In genomic region chr19:17283504-17283996, GRCh38 we compare ENCODE assay signal across 17 cellular contexts. TPM values are rescaled to one million over a fixed set of nuclear protein-coding genes. Genes with fewer than 3 reads are reported as not detected.
DNase-seq lines count a peak whose midpoint lies in the region; ATAC-seq, FAIRE-seq and TF ChIP-seq lines count a peak whose summit lies in the region.
"Had no signal": no experiment of that assay in that cellular context is flagged by ENCODE, and none has a peak within 500 bp of the region (broad histone marks: within the 10 kb centered on the region; RNA-seq: fewer than 3 reads in every experiment).

No MANE protein-coding gene starts in this region.

- no peak overlapping the region for H3K9ac ChIP-seq in K562 (ENCODE audit: insufficient read depth in 1 of 2, low read depth in 2 of 2, low read length in 2 of 2)
- H3K9ac ChIP-seq in neural progenitor cell, result no peak overlapping the region

- H3K4me1 ChIP-seq in K562 (replicated peaks in 1 of 2; ENCODE audit: control insufficient read depth in 2 of 2, insufficient read depth in 2 of 2, low read length in 2 of 2) (peaks cover 2 to 38% of the 10 kb centered on the region in 2 experiments), neural progenitor cell (no peaks in the 10 kb centered on the region)

- H3K27me3 ChIP-seq in K562 (ENCODE audit: control insufficient read depth in 2 of 2, insufficient read depth in 2 of 2, low read length in 2 of 2), result no peaks in the 10 kb centered on the region
- H3K27me3 ChIP-seq in neural progenitor cell, result peaks cover 18% of the 10 kb centered on the region

- in situ Hi-C loops in K562 (cut with MboI), result no loop called here

- no peak for ATAC-seq in T-cell (replicated peaks in 1 of 4)
- no peak for ATAC-seq in K562
- no peak for ATAC-seq in GM21576 (IDR thresholded peaks at IDR 0.05; ENCODE audit: unreplicated experiment)

- DNase-seq in T-helper 2 cell treated with Interferon-gamma antibody and Interleukin-4, amounts not matched to agents 5 μg/mL and 100 μg/mL, for 36 hours (ENCODE audit: low spot score), result no peak
- no peak for DNase-seq in T-helper 2 cell
- DNase-seq in T-cell, result no peak
- DNase-seq in K562 (ENCODE audit: extremely low read depth in 1 of 4, low spot score in 3 of 4), result no peak
- no peak for DNase-seq in neural progenitor cell (ENCODE audit: low spot score)
- DNase-seq in ureter (ENCODE audit: low spot score), result no peak
- no peak for DNase-seq in NCI-H146 (lab: John Stamatoyannopoulos, UW)
- DNase-seq: Calu3, H9, NCI-H1436, NCI-H345, NCI-H526 treated with DMSO at 0.1 percent for 48 hours, OCI-M1, RPMI8226 had no signal

- H3K79me2 ChIP-seq in K562 (ENCODE audit: control insufficient read depth, insufficient read depth, low read length) (peaks cover 5% of the 10 kb centered on the region; the same call in 2 of the 3 replicates), neural progenitor cell (ENCODE audit: low read depth) (no peaks in the 10 kb centered on the region)

- 40% methylated on average over 7 of the region's 7 CpGs for WGBS in K562 (ENCODE audit: insufficient coverage, low coverage, missing lambda C conversion rate)

- H3K4me2 ChIP-seq in K562 (ENCODE audit: insufficient read depth, low read length) (no peak overlapping the region), neural progenitor cell (no peak overlapping the region)

- no peak for TF ChIP-seq RAD21 in K562 (CRISPR knock-in tag; conservative IDR thresholded peaks at IDR 0.05 in 1 of 2, IDR thresholded peaks at IDR 0.05 in 1 of 2)

- H3K9me3 Mint-ChIP-seq in T-helper 2 cell treated with Interferon-gamma antibody and Interleukin-4, amounts not matched to agents 5 μg/mL and 100 μg/mL, for 36 hours, result no peaks in the 10 kb centered on the region
- H3K9me3 Mint-ChIP-seq in T-cell (no peaks in the 10 kb centered on the region), neural progenitor cell (no peaks in the 10 kb centered on the region)
- H3K9me3 Mint-ChIP-seq: H9 had no signal

- no peak overlapping the region for H3K27ac ChIP-seq in K562 (ENCODE audit: extremely low read depth, low read depth, low read length)
- H3K27ac ChIP-seq in neural progenitor cell, result no peak overlapping the region
- H3K27ac ChIP-seq: 22Rv1 had no signal

- no peak overlapping the region for H3K4me3 Mint-ChIP-seq in T-helper 2 cell treated with Interferon-gamma antibody and Interleukin-4, amounts not matched to agents 5 μg/mL and 100 μg/mL, for 36 hours
- H3K4me3 Mint-ChIP-seq in T-cell (peak overlapping the region in 2 of 3 donors; percentile 43 to 77), neural progenitor cell (peak overlapping the region; percentile 38)

- peaks cover 22% of the 10 kb centered on the region; the same call in 1 of the 3 replicates for H3K36me3 ChIP-seq in K562 (ENCODE audit: control insufficient read depth, insufficient read depth, low read length)
- no peaks in the 10 kb centered on the region for H3K36me3 ChIP-seq in neural progenitor cell

- no peaks in the 10 kb centered on the region for H3K9me3 ChIP-seq in K562 (replicated peaks; ENCODE audit: control insufficient read depth, insufficient read depth, low read depth, low read length)
- no peaks in the 10 kb centered on the region for H3K9me3 ChIP-seq in neural progenitor cell (ENCODE audit: low read depth)

- CTCF ChIA-PET in T-cell (lab: Charles Lee) (no interaction called here), K562 (lab: Yijun Ruan, JAX; ENCODE audit: low intra/inter-chr PET ratio) (interaction anchor here (1.2 to 2.0 kb wide), 2 partner anchors 74 to 79 kb away, joined by 8 to 23 read pairs; no protein-coding TSS in a partner anchor)

- H4K20me1 ChIP-seq in K562 (replicated peaks; ENCODE audit: control insufficient read depth, insufficient read depth, low read length), result peaks cover 6% of the 10 kb centered on the region; the same call in 1 of the 2 replicates
- H4K20me1 ChIP-seq in neural progenitor cell (ENCODE audit: low read depth), result no peaks in the 10 kb centered on the region

- H3K9me1 ChIP-seq in K562 (ENCODE audit: control insufficient read depth, insufficient read depth, low read length), result peaks cover 3% of the 10 kb centered on the region

- H3F3A ChIP-seq in neural progenitor cell (ENCODE audit: low read depth), result peaks cover 31% of the 10 kb centered on the region

- TF ChIP-seq POLR2A in K562 (conservative IDR thresholded peaks at IDR 0.05), result no peak

- H3K36me3 Mint-ChIP-seq in T-helper 2 cell treated with Interferon-gamma antibody and Interleukin-4, amounts not matched to agents 5 μg/mL and 100 μg/mL, for 36 hours (ENCODE audit: low read depth), result no peaks in the 10 kb centered on the region
- H3K36me3 Mint-ChIP-seq in T-cell (no peaks in the 10 kb centered on the region), neural progenitor cell (peaks cover 2% of the 10 kb centered on the region)

- intact Hi-C loops in K562 (cut with micrococcal nuclease), result loop anchor here (2.0 to 5.0 kb wide), 2 partner anchors 217 to 511 kb away; no protein-coding TSS in a partner anchor

- no peak for TF ChIP-seq EP300 in K562 (IDR thresholded peaks at IDR 0.05; ENCODE audit: low read length)

- H3K4me3 ChIP-seq in K562 (no peak overlapping the region), neural progenitor cell (no peak overlapping the region)

- no peaks in the 10 kb centered on the region for H3K27me3 Mint-ChIP-seq in T-helper 2 cell treated with Interferon-gamma antibody and Interleukin-4, amounts not matched to agents 5 μg/mL and 100 μg/mL, for 36 hours (ENCODE audit: low read depth)
- H3K27me3 Mint-ChIP-seq in T-cell, result peaks cover 0 to 5% of the 10 kb centered on the region in 2 donors
- H3K27me3 Mint-ChIP-seq in neural progenitor cell (ENCODE audit: insufficient read depth, low read depth), result peaks cover 7% of the 10 kb centered on the region

- POLR2A ChIA-PET in T-cell (lab: Charles Lee), result interaction anchor here in 1 of 2 donors (0.5 kb wide), 1 partner anchor 62 kb away, joined by 9 read pairs; no protein-coding TSS in a partner anchor
- POLR2A ChIA-PET in K562 (lab: Yijun Ruan, JAX), result interaction anchor here (0.6 to 1.6 kb wide), 5 partner anchors 9 to 151 kb away, joined by 3 to 5 read pairs (median 3); no protein-coding TSS in a partner anchor

- TF ChIP-seq CTCF in K562 (IDR thresholded peaks at IDR 0.05 in 2 of 3, conservative IDR thresholded peaks at IDR 0.05 in 1 of 3; ENCODE audit: insufficient read depth in 2 of 3, low read depth in 1 of 3, low read length in 3 of 3) (no peak), neural progenitor cell (IDR thresholded peaks at IDR 0.05) (no peak)

- no TSS peak for BruUV-seq in K562 (replicated peaks; lab: Mats Ljungman, UMichigan)

- no peak for FAIRE-seq in K562 (lab: Jason Lieb, UNC)
- FAIRE-seq: GM12878 had no signal

- H3K4me1 Mint-ChIP-seq in T-helper 2 cell treated with Interferon-gamma antibody and Interleukin-4, amounts not matched to agents 5 μg/mL and 100 μg/mL, for 36 hours (ENCODE audit: low read depth), result peaks cover 6% of the 10 kb centered on the region
- H3K4me1 Mint-ChIP-seq in T-cell (peaks cover 4 to 7% (median 5%) of the 10 kb centered on the region in 3 donors), neural progenitor cell (peaks cover 5% of the 10 kb centered on the region)

- H2AFZ ChIP-seq in K562 (ENCODE audit: low read depth, low read length), result no peak overlapping the region
- H2AFZ ChIP-seq in neural progenitor cell (replicated peaks), result no peak overlapping the region

- peak overlapping the region; percentile 31 for H3K27ac Mint-ChIP-seq in T-helper 2 cell treated with Interferon-gamma antibody and Interleukin-4, amounts not matched to agents 5 μg/mL and 100 μg/mL, for 36 hours
- no peak overlapping the region for H3K27ac Mint-ChIP-seq in T-cell
- H3K27ac Mint-ChIP-seq in neural progenitor cell, result peak overlapping the region; percentile 69
- H3K27ac Mint-ChIP-seq: H9 had no signal

RNA-seq across cellular contexts. Expression of gene ANKLE1, which starts 1.8 kb away (rescaled TPM):
- 1 to 10 TPM in 4 of 5 donors, under 1 TPM in 1; 0.93 to 6.5 (median 2.9) TPM for total RNA-seq in T-cell
- 4.8 and 20.8 TPM in 2 replicates for total RNA-seq in K562 (2011; cell fraction: chromatin; rRNA removed; ENCODE audit: low replicate concordance)
- 15.0 and 17.0 TPM in 2 replicates for total RNA-seq in K562 (2011; cell fraction: nucleolus; rRNA removed)
- 7.6 and 10.9 TPM in 2 replicates for total RNA-seq in K562 (2011; cell fraction: nucleoplasm; rRNA removed)
- 6.1 and 6.9 TPM in 2 replicates for total RNA-seq in K562 (2014; rRNA removed)
- 1.8 and 2.1 TPM in 2 replicates for total RNA-seq in K562 (2014; rRNA removed; fragmentation: Illumina TruSeq; extraction: Trizol)
- 2.9 and 3.5 TPM in 2 replicates for total RNA-seq in K562 (2015; rRNA removed; fragmentation: Illumina TruSeq; extraction: Trizol)
- total RNA-seq in K562 (2021), result 6.2 and 6.7 TPM in 2 replicates
- polyA plus RNA-seq in K562 (2011; rRNA removed), result 2.2 and 3.2 TPM in 2 replicates
- polyA plus RNA-seq in K562 (2011; cell fraction: cytosol; rRNA removed), result 2.1 and 5.0 TPM in 2 replicates
- 8.3 and 16.7 TPM in 2 replicates for polyA plus RNA-seq in K562 (2011; cell fraction: nucleus; rRNA removed)
- polyA plus RNA-seq in K562 (2012), result 3.2 and 5.8 TPM in 2 replicates
- polyA plus RNA-seq in K562 (2014; fragmentation: Illumina TruSeq; extraction: Trizol), result 5.8 and 6.0 TPM in 2 replicates
- polyA plus RNA-seq in K562 (2014; fragmentation: Nextera tagmentation; extraction: Ambion mirVana), result under 1 TPM; 0.63 to 0.64 TPM
- 8.2 and 9.2 TPM in 2 replicates for polyA plus RNA-seq in K562 (2014; rRNA removed)
- polyA minus RNA-seq in K562 (2011; rRNA and poly(A)+ RNA removed), result 0.75 and 1.1 TPM in 2 replicates
- polyA minus RNA-seq in K562 (2011; cell fraction: cytosol; rRNA and poly(A)+ RNA removed), result 1.4 and 3.5 TPM in 2 replicates
- 3.4 and 4.8 TPM in 2 replicates for polyA minus RNA-seq in K562 (2011; cell fraction: nucleus; rRNA and poly(A)+ RNA removed)
- 2.3 and 3.3 TPM in 2 replicates for total RNA-seq in neural progenitor cell (ENCODE audit: low replicate concordance)
- total RNA-seq in ureter, result 0.23 TPM

RNA-seq across cellular contexts. Expression of gene BABAM1, which starts 16.3 kb away (rescaled TPM):
- 100 to 1,000 TPM in 3 of 5 donors, 10 to 100 TPM in 2; 76.7 to 130 (median 117) TPM for total RNA-seq in T-cell
- total RNA-seq in K562 (2011; cell fraction: chromatin; rRNA removed; ENCODE audit: low replicate concordance), result 60.5 and 172 TPM in 2 replicates
- 114 and 138 TPM in 2 replicates for total RNA-seq in K562 (2011; cell fraction: nucleolus; rRNA removed)
- total RNA-seq in K562 (2011; cell fraction: nucleoplasm; rRNA removed), result 106 and 109 TPM in 2 replicates
- total RNA-seq in K562 (2014; rRNA removed), result 118 and 150 TPM in 2 replicates
- 83.8 and 100 TPM in 2 replicates for total RNA-seq in K562 (2014; rRNA removed; fragmentation: Illumina TruSeq; extraction: Trizol)
- total RNA-seq in K562 (2015; rRNA removed; fragmentation: Illumina TruSeq; extraction: Trizol), result 92.7 and 92.9 TPM in 2 replicates
- total RNA-seq in K562 (2021), result 115 and 116 TPM in 2 replicates
- 131 and 139 TPM in 2 replicates for polyA plus RNA-seq in K562 (2011; rRNA removed)
- 143 and 168 TPM in 2 replicates for polyA plus RNA-seq in K562 (2011; cell fraction: cytosol; rRNA removed)
- 198 and 210 TPM in 2 replicates for polyA plus RNA-seq in K562 (2011; cell fraction: nucleus; rRNA removed)
- polyA plus RNA-seq in K562 (2012), result 90.9 and 91.9 TPM in 2 replicates
- polyA plus RNA-seq in K562 (2014; fragmentation: Illumina TruSeq; extraction: Trizol), result 113 and 124 TPM in 2 replicates
- 10 to 100 TPM; 14.7 to 21.5 TPM for polyA plus RNA-seq in K562 (2014; fragmentation: Nextera tagmentation; extraction: Ambion mirVana)
- polyA plus RNA-seq in K562 (2014; rRNA removed), result 160 and 193 TPM in 2 replicates
- polyA minus RNA-seq in K562 (2011; rRNA and poly(A)+ RNA removed), result 35.7 and 38.4 TPM in 2 replicates
- 28.1 and 30.4 TPM in 2 replicates for polyA minus RNA-seq in K562 (2011; cell fraction: cytosol; rRNA and poly(A)+ RNA removed)
- polyA minus RNA-seq in K562 (2011; cell fraction: nucleus; rRNA and poly(A)+ RNA removed), result 18.4 and 26.7 TPM in 2 replicates
- 89.8 and 107 TPM in 2 replicates for total RNA-seq in neural progenitor cell (ENCODE audit: low replicate concordance)
- total RNA-seq in ureter, result 67.7 TPM

RNA-seq across cellular contexts. Expression of gene USHBP1, which starts 19.0 kb away (rescaled TPM):
- total RNA-seq in T-cell, result under 1 TPM in 4 of 5 donors, not detected in 1; 0.10 to 0.61 (median 0.38) TPM
- 0.21 and 0.56 TPM in 2 replicates for total RNA-seq in K562 (2011; cell fraction: chromatin; rRNA removed; ENCODE audit: low replicate concordance)
- 0.53 and 0.83 TPM in 2 replicates for total RNA-seq in K562 (2011; cell fraction: nucleolus; rRNA removed)
- total RNA-seq in K562 (2011; cell fraction: nucleoplasm; rRNA removed), result 0.15 and 0.44 TPM in 2 replicates
- total RNA-seq in K562 (2014; rRNA removed), result 0.04 and 0.05 TPM in 2 replicates
- total RNA-seq in K562 (2014; rRNA removed; fragmentation: Illumina TruSeq; extraction: Trizol), result not detected in 2 replicates
- not detected in 2 replicates for total RNA-seq in K562 (2015; rRNA removed; fragmentation: Illumina TruSeq; extraction: Trizol)
- total RNA-seq in K562 (2021), result 0.16 TPM in 1 of 2 replicates, not detected in the other
- 0.03 TPM in 2 replicates for polyA plus RNA-seq in K562 (2011; rRNA removed)
- polyA plus RNA-seq in K562 (2011; cell fraction: cytosol; rRNA removed), result 0.03 and 0.07 TPM in 2 replicates
- polyA plus RNA-seq in K562 (2011; cell fraction: nucleus; rRNA removed), result 0.24 and 0.32 TPM in 2 replicates
- polyA plus RNA-seq in K562 (2012), result 0.07 and 0.19 TPM in 2 replicates
- polyA plus RNA-seq in K562 (2014; fragmentation: Illumina TruSeq; extraction: Trizol), result 0.10 TPM in 1 of 2 replicates, not detected in the other
- not detected for polyA plus RNA-seq in K562 (2014; fragmentation: Nextera tagmentation; extraction: Ambion mirVana)
- polyA plus RNA-seq in K562 (2014; rRNA removed), result 0.05 and 0.11 TPM in 2 replicates
- polyA minus RNA-seq in K562 (2011; rRNA and poly(A)+ RNA removed), result not detected in 2 replicates
- polyA minus RNA-seq in K562 (2011; cell fraction: cytosol; rRNA and poly(A)+ RNA removed), result not detected in 2 replicates
- not detected in 2 replicates for polyA minus RNA-seq in K562 (2011; cell fraction: nucleus; rRNA and poly(A)+ RNA removed)
- total RNA-seq in neural progenitor cell (ENCODE audit: low replicate concordance), result 0.28 and 1.1 TPM in 2 replicates
- total RNA-seq in ureter, result 7.2 TPM

RNA-seq across cellular contexts. Expression of gene ABHD8, which starts 19.7 kb away (rescaled TPM):
- total RNA-seq in T-cell (10 to 100 TPM in 3 of 5 donors, 1 to 10 TPM in 2; 5.3 to 12.4 (median 11.3) TPM), K562 (2014; rRNA removed) (5.0 and 5.8 TPM in 2 replicates), K562 (2014; rRNA removed; fragmentation: Illumina TruSeq; extraction: Trizol) (0.22 and 0.29 TPM in 2 replicates), K562 (2015; rRNA removed; fragmentation: Illumina TruSeq; extraction: Trizol) (1.7 and 1.8 TPM in 2 replicates), K562 (2021) (5.6 and 6.6 TPM in 2 replicates), neural progenitor cell (ENCODE audit: low replicate concordance) (4.6 and 13.3 TPM in 2 replicates), ureter (6.3 TPM)
- 2.0 TPM in 1 of 2 replicates, not detected in the other for total RNA-seq in K562 (2011; cell fraction: chromatin; rRNA removed; ENCODE audit: low replicate concordance)
- 4.0 and 4.2 TPM in 2 replicates for total RNA-seq in K562 (2011; cell fraction: nucleolus; rRNA removed)
- total RNA-seq in K562 (2011; cell fraction: nucleoplasm; rRNA removed), result 1.5 and 1.8 TPM in 2 replicates
- polyA plus RNA-seq in K562 (2011; rRNA removed) (2.3 and 4.2 TPM in 2 replicates), K562 (2014; fragmentation: Illumina TruSeq; extraction: Trizol) (0.97 and 2.3 TPM in 2 replicates), K562 (2014; fragmentation: Nextera tagmentation; extraction: Ambion mirVana) (under 1 TPM in 1 of 2 experiments, not detected in 1; 0.04 TPM), K562 (2014; rRNA removed) (3.8 and 5.2 TPM in 2 replicates)
- 6.2 and 11.3 TPM in 2 replicates for polyA plus RNA-seq in K562 (2011; cell fraction: cytosol; rRNA removed)
- polyA plus RNA-seq in K562 (2011; cell fraction: nucleus; rRNA removed), result 2.0 and 2.3 TPM in 2 replicates
- 3.7 and 11.4 TPM in 2 replicates for polyA plus RNA-seq in K562 (2012)
- 0.96 and 1.6 TPM in 2 replicates for polyA minus RNA-seq in K562 (2011; rRNA and poly(A)+ RNA removed)
- 3.3 and 5.3 TPM in 2 replicates for polyA minus RNA-seq in K562 (2011; cell fraction: cytosol; rRNA and poly(A)+ RNA removed)
- 2.7 and 3.0 TPM in 2 replicates for polyA minus RNA-seq in K562 (2011; cell fraction: nucleus; rRNA and poly(A)+ RNA removed)

RNA-seq across cellular contexts. Expression of gene MRPL34, which starts 22.1 kb away (rescaled TPM):
- total RNA-seq in T-cell (10 to 100 TPM; 37.6 to 87.0 (median 69.3) TPM), K562 (2014; rRNA removed) (191 and 236 TPM in 2 replicates), K562 (2014; rRNA removed; fragmentation: Illumina TruSeq; extraction: Trizol) (40.7 and 46.5 TPM in 2 replicates), K562 (2015; rRNA removed; fragmentation: Illumina TruSeq; extraction: Trizol) (66.9 and 67.3 TPM in 2 replicates), K562 (2021) (129 and 158 TPM in 2 replicates), neural progenitor cell (ENCODE audit: low replicate concordance) (25.9 and 38.8 TPM in 2 replicates), ureter (48.5 TPM)
- 19.6 and 23.8 TPM in 2 replicates for total RNA-seq in K562 (2011; cell fraction: chromatin; rRNA removed; ENCODE audit: low replicate concordance)
- 18.0 and 22.4 TPM in 2 replicates for total RNA-seq in K562 (2011; cell fraction: nucleolus; rRNA removed)
- 12.5 and 22.0 TPM in 2 replicates for total RNA-seq in K562 (2011; cell fraction: nucleoplasm; rRNA removed)
- polyA plus RNA-seq in K562 (2011; rRNA removed) (70.2 and 75.9 TPM in 2 replicates), K562 (2014; fragmentation: Illumina TruSeq; extraction: Trizol) (72.5 and 85.4 TPM in 2 replicates), K562 (2014; fragmentation: Nextera tagmentation; extraction: Ambion mirVana) (10 to 100 TPM; 11.5 to 20.6 TPM), K562 (2014; rRNA removed) (256 and 284 TPM in 2 replicates)
- 111 and 153 TPM in 2 replicates for polyA plus RNA-seq in K562 (2011; cell fraction: cytosol; rRNA removed)
- polyA plus RNA-seq in K562 (2011; cell fraction: nucleus; rRNA removed), result 45.5 and 64.0 TPM in 2 replicates
- polyA plus RNA-seq in K562 (2012), result 69.4 and 92.1 TPM in 2 replicates
- 19.7 and 20.4 TPM in 2 replicates for polyA minus RNA-seq in K562 (2011; rRNA and poly(A)+ RNA removed)
- 15.6 and 16.5 TPM in 2 replicates for polyA minus RNA-seq in K562 (2011; cell fraction: cytosol; rRNA and poly(A)+ RNA removed)
- 5.8 and 7.4 TPM in 2 replicates for polyA minus RNA-seq in K562 (2011; cell fraction: nucleus; rRNA and poly(A)+ RNA removed)

Comparison
In these comparisons a context has a peak if more than half of its experiments do, and no peak if none do; other contexts are left out.
1. H3K27ac Mint-ChIP-seq: peak in T-helper 2 cell treated with Interferon-gamma antibody and Interleukin-4, amounts not matched to agents 5 μg/mL and 100 μg/mL, for 36 hours (single experiment) and neural progenitor cell (single experiment); none in T-cell (0 of 2).